1 cellular context compared by ENCODE assay signal in genomic region chr4:140579278-140579677, GRCh38.
TF ChIP-seq lines count a peak whose summit lies in the region.

No MANE protein-coding gene starts in this region.

TF ChIP-seq in Ishikawa, 13 proteins besides CTCF, POLR2A, EP300 and RAD21 (continued from another document):
- no peak for TF ChIP-seq FOXM1 (IDR thresholded peaks at IDR 0.05; ENCODE audit: borderline replicate concordance, low read depth)
